ENCODE assay signal across 10 cellular contexts in genomic region chr2:88053301-88053700, GRCh38. TPM values are rescaled to one million over a fixed set of nuclear protein-coding genes. Genes with fewer than 3 reads are reported as not detected.
A peak's percentile ranks its signal among the peaks of the same experiment; 100 is the strongest.
DNase-seq lines count a peak whose midpoint lies in the region; ATAC-seq and TF ChIP-seq lines count a peak whose summit lies in the region.
"Had no signal": no experiment of that assay in that cellular context is flagged by ENCODE, and none has a peak within 500 bp of the region (broad histone marks: within the 10 kb centered on the region; RNA-seq: fewer than 3 reads in every experiment).

No MANE protein-coding gene starts in this region.

- peaks cover 38% of the 10 kb centered on the region for H3K36me3 Mint-ChIP-seq in HFFc6 (ENCODE audit: low read depth)
- peaks cover 0 to 13% (median 5%) of the 10 kb centered on the region in 3 donors for H3K36me3 Mint-ChIP-seq in naive thymus-derived CD8-positive, alpha-beta T cell

- peak overlapping the region; percentile 97 for H3K27ac Mint-ChIP-seq in HFFc6
- peak overlapping the region; percentile 16 to 100 (median 97) for H3K27ac Mint-ChIP-seq in naive thymus-derived CD8-positive, alpha-beta T cell

- POLR2A ChIA-PET in naive thymus-derived CD8-positive, alpha-beta T cell (lab: Charles Lee) = interaction anchor here (0.6 kb wide), 1 partner anchor 9 kb away, joined by 5 read pairs; no protein-coding TSS in a partner anchor

- DNase-seq in AG09319 (ENCODE audit: extremely low read depth, low read depth) = peak; percentile 47
- DNase-seq in HFFc6 = peak; percentile 37
- peak; percentile 9 for DNase-seq in cerebellar cortex (ENCODE audit: low spot score)
- no peak for DNase-seq in naive thymus-derived CD8-positive, alpha-beta T cell
- DNase-seq in GM10266 (ENCODE audit: extremely low spot score) = no peak
- no peak for DNase-seq in stimulated activated CD4-positive, alpha-beta T cell treated with anti-CD3 and anti-CD28 coated beads, Interleukin-12 subunit alpha, Interleukin-12 subunit beta, amount 100 ng/mL, for 4 hours
- DNase-seq: activated CD4-positive, CD25-positive, alpha-beta regulatory T cell treated with anti-CD3 and anti-CD28 coated beads, Interleukin-2, amount 50 U/mL, for 72 hours had no signal

- H3K9me3 Mint-ChIP-seq in HFFc6 = peaks cover 4% of the 10 kb centered on the region; the same call in 1 of the 2 replicates
- no peaks in the 10 kb centered on the region for H3K9me3 Mint-ChIP-seq in naive thymus-derived CD8-positive, alpha-beta T cell

- H3K4me1 Mint-ChIP-seq in HFFc6 (ENCODE audit: low read depth) = peaks cover 42% of the 10 kb centered on the region
- H3K4me1 Mint-ChIP-seq in naive thymus-derived CD8-positive, alpha-beta T cell = peaks cover 32 to 68% (median 53%) of the 10 kb centered on the region in 4 donors

- ATAC-seq in naive thymus-derived CD8-positive, alpha-beta T cell = no peak
- ATAC-seq in GM18861 (IDR thresholded peaks at IDR 0.05; ENCODE audit: unreplicated experiment) = no peak
- ATAC-seq in GM21825 (IDR thresholded peaks at IDR 0.05; ENCODE audit: unreplicated experiment) = no peak

- H3K4me3 Mint-ChIP-seq in HFFc6 = peak overlapping the region; percentile 97
- H3K4me3 Mint-ChIP-seq in naive thymus-derived CD8-positive, alpha-beta T cell = peak overlapping the region in 7 of 10 donors; percentile 40 to 97 (median 94)

- TF ChIP-seq CTCF in AG09319 (IDR thresholded peaks at IDR 0.05; ENCODE audit: low read depth, low read length) (no peak), HFFc6 (IDR thresholded peaks at IDR 0.05) (no peak), GM10266 (IDR thresholded peaks at IDR 0.05; ENCODE audit: control insufficient read depth, insufficient read depth, low read depth, missing control alignments) (no peak)

- H3K27me3 Mint-ChIP-seq in HFFc6 (ENCODE audit: insufficient read depth) = peaks cover 5% of the 10 kb centered on the region
- H3K27me3 Mint-ChIP-seq in naive thymus-derived CD8-positive, alpha-beta T cell = no peaks in the 10 kb centered on the region

RNA-seq across cellular contexts. Expression of gene KRCC1, which starts 2.3 kb away (rescaled TPM):
- total RNA-seq in HFFc6 (2021; fragmentation: NEBNext Ultra II Directional; extraction: Animal tissue kit (Norgen Biotek cat#: 25700)) = 10 to 100 TPM; 19.3 to 26.0 (median 23.8) TPM
- 10 to 100 TPM; 26.9 to 29.4 TPM for total RNA-seq in naive thymus-derived CD8-positive, alpha-beta T cell
- 10 to 100 TPM; 23.4 to 26.2 (median 25.3) TPM for polyA plus RNA-seq in naive thymus-derived CD8-positive, alpha-beta T cell

RNA-seq across cellular contexts. Expression of gene SMYD1, which starts 14.3 kb away (rescaled TPM):
- not detected for total RNA-seq in HFFc6 (2021; fragmentation: NEBNext Ultra II Directional; extraction: Animal tissue kit (Norgen Biotek cat#: 25700))
- total RNA-seq in naive thymus-derived CD8-positive, alpha-beta T cell = not detected
- polyA plus RNA-seq in naive thymus-derived CD8-positive, alpha-beta T cell = not detected
- total RNA-seq: glomerular endothelial cell had no signal

RNA-seq across cellular contexts. Expression of gene RNU2-63P, which starts 37.0 kb away (rescaled TPM):
- total RNA-seq in HFFc6 (2021; fragmentation: NEBNext Ultra II Directional; extraction: Animal tissue kit (Norgen Biotek cat#: 25700)) = 10 to 100 TPM; 12.9 to 24.5 (median 19.1) TPM
- total RNA-seq in naive thymus-derived CD8-positive, alpha-beta T cell = 1 to 10 TPM; 3.5 to 3.7 TPM
- 1 to 10 TPM in 1 of 3 donors, not detected in 2; 8.5 TPM for polyA plus RNA-seq in naive thymus-derived CD8-positive, alpha-beta T cell
- total RNA-seq: glomerular endothelial cell had no signal

Comparison
In these comparisons a context has a peak if more than half of its experiments do, and no peak if none do; other contexts are left out.
1. DNase-seq: peak in AG09319 (single experiment), HFFc6 (single experiment) and cerebellar cortex (single experiment); none in naive thymus-derived CD8-positive, alpha-beta T cell (0 of 10), GM10266 (single experiment) and stimulated activated CD4-positive, alpha-beta T cell treated with anti-CD3 and anti-CD28 coated beads, Interleukin-12 subunit alpha, Interleukin-12 subunit beta, amount 100 ng/mL, for 4 hours (single experiment).